19 cellular contexts compared by ENCODE assay signal in genomic region chr6:127103482-127103881, GRCh38. TPM values are rescaled to one million over a fixed set of nuclear protein-coding genes. Genes with fewer than 3 reads are reported as not detected.
A peak's percentile ranks its signal among the peaks of the same experiment; 100 is the strongest.
DNase-seq lines count a peak whose midpoint lies in the region; TF ChIP-seq lines count a peak whose summit lies in the region.
"Had no signal": no experiment of that assay in that cellular context is flagged by ENCODE, and none has a peak within 500 bp of the region (broad histone marks: within the 10 kb centered on the region; RNA-seq: fewer than 3 reads in every experiment).

No MANE protein-coding gene starts in this region.

- TF ChIP-seq CTCF in epithelial cell of proximal tubule (conservative IDR thresholded peaks at IDR 0.05; ENCODE audit: low read depth, low read length): no peak

- H3K4me3 ChIP-seq in epithelial cell of proximal tubule (ENCODE audit: low read depth, low read length): no peak overlapping the region

- DNase-seq in EL (peak; percentile 3), LHCN-M2 (ENCODE audit: low read depth) (peak; percentile 15), epithelial cell of proximal tubule (ENCODE audit: low read depth) (peak; percentile 35), renal cortical epithelial cell (ENCODE audit: low read depth) (peak; percentile 88), inferior parietal cortex (ENCODE audit: extremely low spot score) (no peak), NK-92 (lab: John Stamatoyannopoulos, UW; ENCODE audit: unreplicated experiment) (no peak)
- DNase-seq in activated CD8-positive, alpha-beta memory T cell treated with anti-CD3 and anti-CD28 coated beads, Interleukin-2, amount 50 U/mL, for 4 hours: no peak
- DNase-seq in activated CD4-positive, alpha-beta T cell treated with anti-CD3 and anti-CD28 coated beads, Interleukin-2, amount 50 U/mL, for 1 hour: no peak
- DNase-seq: BE2C; CD4-positive, alpha-beta T cell; DMS53; KBM-7; NCI-H1092 treated with DMSO at 0.1 percent for 48 hours; NCI-H1694 treated with DMSO at 0.1 percent for 48 hours; NCI-H69; NK-92 treated with Interleukin-12 subunit alpha and Interleukin-12 subunit beta, amount 100 ng/mL, for 24 hours; SIG-M5 had no signal

RNA-seq across cellular contexts. Expression of gene RSPO3, which starts 15.0 kb away (rescaled TPM):
- total RNA-seq in LHCN-M2 (2014; rRNA removed) (not detected in 2 replicates), epithelial cell of proximal tubule (0.35 TPM in 1 of 2 replicates, not detected in the other), renal cortical epithelial cell (0.17 and 0.55 TPM in 2 replicates)
- polyA plus RNA-seq in LHCN-M2 (2012): 0.09 TPM
- total RNA-seq: CD4-positive, alpha-beta T cell; OCI-LY7; RPMI7951 had no signal

Comparison
In these comparisons a context has a peak if more than half of its experiments do, and no peak if none do; other contexts are left out.
1. DNase-seq: peak in EL (single experiment), LHCN-M2 (single experiment), epithelial cell of proximal tubule (single experiment) and renal cortical epithelial cell (single experiment); none in inferior parietal cortex (single experiment), activated CD8-positive, alpha-beta memory T cell treated with anti-CD3 and anti-CD28 coated beads, Interleukin-2, amount 50 U/mL, for 4 hours (single experiment), NK-92 (single experiment) and activated CD4-positive, alpha-beta T cell treated with anti-CD3 and anti-CD28 coated beads, Interleukin-2, amount 50 U/mL, for 1 hour (single experiment).